In genomic region chr19:46206176-46206575, GRCh38 we compare ENCODE assay signal across 26 cellular contexts. TPM values are rescaled to one million over a fixed set of nuclear protein-coding genes. Genes with fewer than 3 reads are reported as not detected.
DNase-seq lines count a peak whose midpoint lies in the region; ATAC-seq, FAIRE-seq and TF ChIP-seq lines count a peak whose summit lies in the region.
"Had no signal": no experiment of that assay in that cellular context is flagged by ENCODE, and none has a peak within 500 bp of the region (broad histone marks: within the 10 kb centered on the region; RNA-seq: fewer than 3 reads in every experiment).

No MANE protein-coding gene starts in this region.

- H3K4me3 ChIP-seq in bronchial epithelial cell (ENCODE audit: low read depth, low read length) (no peak overlapping the region), right cardiac atrium (ENCODE audit: low read length) (no peak overlapping the region), lower lobe of right lung (no peak overlapping the region)
- H3K4me3 ChIP-seq: BLaER1 treated with 17β-estradiol and CSF1 and Interleukin-3, amounts not matched to agents 10 nM and 100 nM; tibial nerve had no signal

- peak; percentile 62 for ATAC-seq in right cardiac atrium
- ATAC-seq in activated CD8-positive, alpha-beta memory T cell treated with anti-CD3 and anti-CD28 coated beads, Interleukin-2, amount 10 ng/mL, durations not matched to agents 7 days and 5 days = no peak
- ATAC-seq in GM18498 (IDR thresholded peaks at IDR 0.05; ENCODE audit: unreplicated experiment) = no peak
- no peak for ATAC-seq in lower lobe of right lung
- ATAC-seq: stimulated activated effector memory CD8-positive, alpha-beta T cell treated with anti-CD3 and anti-CD28 coated beads, Interleukin-12 subunit alpha, Interleukin-12 subunit beta, amount 100 ng/mL, for 72 hours had no signal

- peaks cover 52% of the 10 kb centered on the region for H3K27me3 Mint-ChIP-seq in activated CD8-positive, alpha-beta memory T cell treated with anti-CD3 and anti-CD28 coated beads, Interleukin-2, amount 10 ng/mL, durations not matched to agents 7 days and 5 days

- H3K27ac ChIP-seq in right cardiac atrium (ENCODE audit: low read length) = no peak overlapping the region
- H3K27ac ChIP-seq in lower lobe of right lung = no peak overlapping the region
- H3K27ac ChIP-seq: BLaER1 treated with 17β-estradiol and CSF1 and Interleukin-3, amounts not matched to agents 10 nM and 100 nM; tibial nerve had no signal

- H3K9me3 ChIP-seq in right cardiac atrium (ENCODE audit: control insufficient read depth, low read length) (no peaks in the 10 kb centered on the region), lower lobe of right lung (no peaks in the 10 kb centered on the region)
- H3K9me3 ChIP-seq: BLaER1 treated with 17β-estradiol and CSF1 and Interleukin-3, amounts not matched to agents 10 nM and 100 nM; tibial nerve had no signal

- FAIRE-seq in bronchial epithelial cell (lab: Jason Lieb, UNC) = peak; percentile 77
- FAIRE-seq: colon had no signal

- H3K36me3 ChIP-seq in bronchial epithelial cell (ENCODE audit: control insufficient read depth, insufficient read depth, low read length) (no peaks in the 10 kb centered on the region), lower lobe of right lung (no peaks in the 10 kb centered on the region)
- H3K36me3 ChIP-seq: BLaER1 treated with 17β-estradiol and CSF1 and Interleukin-3, amounts not matched to agents 10 nM and 100 nM; tibial nerve had no signal

- H3K4me3 Mint-ChIP-seq in activated CD8-positive, alpha-beta memory T cell treated with anti-CD3 and anti-CD28 coated beads, Interleukin-2, amount 10 ng/mL, durations not matched to agents 7 days and 5 days = no peak overlapping the region
- H3K4me3 Mint-ChIP-seq: natural killer cell; stimulated activated effector memory CD8-positive, alpha-beta T cell treated with anti-CD3 and anti-CD28 coated beads, Interleukin-12 subunit alpha, Interleukin-12 subunit beta, amount 100 ng/mL, for 72 hours had no signal

- H3K4me1 ChIP-seq in right cardiac atrium (ENCODE audit: control insufficient read depth, insufficient read depth, low read length) (peaks cover 3% of the 10 kb centered on the region), lower lobe of right lung (peaks cover 13% of the 10 kb centered on the region)

- TF ChIP-seq CTCF in bronchial epithelial cell (IDR thresholded peaks at IDR 0.05; ENCODE audit: insufficient read depth, low read length, severe bottlenecking) (no peak), lower lobe of right lung (IDR thresholded peaks at IDR 0.05) (no peak)

- intact Hi-C loops in right cardiac atrium (cut with DNase I) = no loop called here
- intact Hi-C loops in lower lobe of right lung (cut with DNase I) = no loop called here

- H3K9me3 Mint-ChIP-seq in activated CD8-positive, alpha-beta memory T cell treated with anti-CD3 and anti-CD28 coated beads, Interleukin-2, amount 10 ng/mL, durations not matched to agents 7 days and 5 days (ENCODE audit: low read depth) = no peaks in the 10 kb centered on the region
- H3K9me3 Mint-ChIP-seq: natural killer cell; stimulated activated effector memory CD8-positive, alpha-beta T cell treated with anti-CD3 and anti-CD28 coated beads, Interleukin-12 subunit alpha, Interleukin-12 subunit beta, amount 100 ng/mL, for 72 hours had no signal

- H3K4me1 Mint-ChIP-seq in activated CD8-positive, alpha-beta memory T cell treated with anti-CD3 and anti-CD28 coated beads, Interleukin-2, amount 10 ng/mL, durations not matched to agents 7 days and 5 days = no peaks in the 10 kb centered on the region

- CTCF ChIA-PET in activated CD8-positive, alpha-beta memory T cell treated with anti-CD3 and anti-CD28 coated beads, Interleukin-2, amount 10 ng/mL, durations not matched to agents 7 days and 5 days (lab: Charles Lee) = no interaction called here

- H3K27me3 ChIP-seq in bronchial epithelial cell (ENCODE audit: control insufficient read depth, insufficient read depth, low read length) = no peaks in the 10 kb centered on the region
- H3K27me3 ChIP-seq in right cardiac atrium (ENCODE audit: control insufficient read depth, insufficient read depth) = no peaks in the 10 kb centered on the region
- no peaks in the 10 kb centered on the region for H3K27me3 ChIP-seq in lower lobe of right lung (ENCODE audit: low read depth)
- H3K27me3 ChIP-seq: tibial nerve had no signal

- no peak overlapping the region for H3K27ac Mint-ChIP-seq in activated CD8-positive, alpha-beta memory T cell treated with anti-CD3 and anti-CD28 coated beads, Interleukin-2, amount 10 ng/mL, durations not matched to agents 7 days and 5 days
- H3K27ac Mint-ChIP-seq: natural killer cell; stimulated activated effector memory CD8-positive, alpha-beta T cell treated with anti-CD3 and anti-CD28 coated beads, Interleukin-12 subunit alpha, Interleukin-12 subunit beta, amount 100 ng/mL, for 72 hours had no signal

- DNase-seq in NCI-H1105 treated with DMSO at 0.1 percent for 48 hours (lab: John Stamatoyannopoulos, UW) = peak; percentile 30
- DNase-seq in NCI-H1105 (lab: John Stamatoyannopoulos, UW) = no peak
- peak; percentile 92 for DNase-seq in bronchial epithelial cell (ENCODE audit: low read depth)
- DNase-seq in right cardiac atrium = no peak
- no peak for DNase-seq in activated CD8-positive, alpha-beta memory T cell treated with anti-CD3 and anti-CD28 coated beads, Interleukin-2, amount 10 ng/mL, durations not matched to agents 7 days and 5 days
- no peak for DNase-seq in lower lobe of right lung
- no peak for DNase-seq in activated naive CD4-positive, alpha-beta T cell treated with anti-CD3 and anti-CD28 coated beads, Interleukin-2, amount 50 U/mL, for 16 hours
- DNase-seq: 8988T; activated CD8-positive, alpha-beta memory T cell treated with anti-CD3 and anti-CD28 coated beads, Interleukin-2, amount 50 U/mL, for 4 hours; activated gamma-delta T cell; anterior cingulate cortex; DMS53; foreskin melanocyte; HCEC 1CT; natural killer cell; NCI-H187; NCI-H526; stimulated activated CD4-positive, alpha-beta T cell treated with anti-CD3 and anti-CD28 coated beads, Interleukin-12 subunit alpha, Interleukin-12 subunit beta, amount 100 ng/mL, for 4 hours; T1000 had no signal

- WGBS in right cardiac atrium = 61% methylated on average over 5 of the region's 5 CpGs

- H3K36me3 Mint-ChIP-seq in activated CD8-positive, alpha-beta memory T cell treated with anti-CD3 and anti-CD28 coated beads, Interleukin-2, amount 10 ng/mL, durations not matched to agents 7 days and 5 days = no peaks in the 10 kb centered on the region
- H3K36me3 Mint-ChIP-seq: natural killer cell; stimulated activated effector memory CD8-positive, alpha-beta T cell treated with anti-CD3 and anti-CD28 coated beads, Interleukin-12 subunit alpha, Interleukin-12 subunit beta, amount 100 ng/mL, for 72 hours had no signal

RNA-seq across cellular contexts. Expression of gene IGFL1, which starts 23.4 kb away (rescaled TPM):
- not detected in 2 replicates for total RNA-seq in bronchial epithelial cell
- not detected for total RNA-seq in right cardiac atrium
- not detected for polyA plus RNA-seq in right cardiac atrium
- total RNA-seq in activated CD8-positive, alpha-beta memory T cell treated with anti-CD3 and anti-CD28 coated beads, Interleukin-2, amount 10 ng/mL, durations not matched to agents 7 days and 5 days = not detected
- total RNA-seq in lower lobe of right lung = not detected
- total RNA-seq: natural killer cell, OCI-LY7, pulmonary artery endothelial cell, tibial nerve had no signal

RNA-seq across cellular contexts. Expression of gene IGFL2, which starts 58.1 kb away (rescaled TPM):
- 2.4 TPM in 1 of 2 replicates, not detected in the other for total RNA-seq in bronchial epithelial cell
- under 1 TPM in 1 of 4 donors, not detected in 3; 0.43 TPM for total RNA-seq in right cardiac atrium
- 0.14 TPM for polyA plus RNA-seq in right cardiac atrium
- not detected for total RNA-seq in activated CD8-positive, alpha-beta memory T cell treated with anti-CD3 and anti-CD28 coated beads, Interleukin-2, amount 10 ng/mL, durations not matched to agents 7 days and 5 days
- not detected for total RNA-seq in lower lobe of right lung
- total RNA-seq: natural killer cell, OCI-LY7, pulmonary artery endothelial cell had no signal

Comparison
In these comparisons a context has a peak if more than half of its experiments do, and no peak if none do; other contexts are left out.
1. DNase-seq: peak in NCI-H1105 treated with DMSO at 0.1 percent for 48 hours (single experiment) and bronchial epithelial cell (single experiment); none in NCI-H1105 (single experiment), right cardiac atrium (0 of 3), activated CD8-positive, alpha-beta memory T cell treated with anti-CD3 and anti-CD28 coated beads, Interleukin-2, amount 10 ng/mL, durations not matched to agents 7 days and 5 days (single experiment), lower lobe of right lung (single experiment) and activated naive CD4-positive, alpha-beta T cell treated with anti-CD3 and anti-CD28 coated beads, Interleukin-2, amount 50 U/mL, for 16 hours (single experiment).
2. ATAC-seq: peak in right cardiac atrium (2 of 2); none in activated CD8-positive, alpha-beta memory T cell treated with anti-CD3 and anti-CD28 coated beads, Interleukin-2, amount 10 ng/mL, durations not matched to agents 7 days and 5 days (single experiment), GM18498 (single experiment) and lower lobe of right lung (0 of 2).